Comparison of ENCODE assay signal across 22 cellular contexts in genomic region chr4:151987606-151988005, GRCh38.
DNase-seq lines count a peak whose midpoint lies in the region; ATAC-seq, FAIRE-seq and TF ChIP-seq lines count a peak whose summit lies in the region.
"Had no signal": no experiment of that assay in that cellular context is flagged by ENCODE, and none has a peak within 500 bp of the region (broad histone marks: within the 10 kb centered on the region; RNA-seq: fewer than 3 reads in every experiment).

No MANE protein-coding gene starts in this region.

- H3K9ac ChIP-seq in HepG2 (ENCODE audit: insufficient read depth, low read depth, low read length) (no peak overlapping the region), IMR-90 (ENCODE audit: low read depth, low read length) (no peak overlapping the region), mesenchymal stem cell (ENCODE audit: low read length) (no peak overlapping the region)
- H3K9ac ChIP-seq: BLaER1 treated with 17β-estradiol and CSF1 and Interleukin-3, amounts not matched to agents 10 nM and 100 nM; GM23248 had no signal

- H3K4me3 ChIP-seq in HepG2 (replicated peaks in 1 of 3; ENCODE audit: insufficient read depth in 1 of 3, low read depth in 2 of 3, low read length in 3 of 3) (no peak overlapping the region), right lobe of liver (no peak overlapping the region), IMR-90 (ENCODE audit: insufficient read depth, low read depth, low read length) (no peak overlapping the region), dorsolateral prefrontal cortex (no peak overlapping the region), mesenchymal stem cell (ENCODE audit: insufficient read depth in 1 of 2, low read depth in 1 of 2, low read length in 2 of 2) (no peak overlapping the region)
- H3K4me3 ChIP-seq: BLaER1 treated with 17β-estradiol and CSF1 and Interleukin-3, amounts not matched to agents 10 nM and 100 nM; GM12878; GM23248 had no signal

- TF ChIP-seq CTCF in HepG2 (CRISPR knock-in tag; IDR thresholded peaks at IDR 0.05) (no peak), right lobe of liver (IDR thresholded peaks at IDR 0.05) (no peak), IMR-90 (conservative IDR thresholded peaks at IDR 0.05; ENCODE audit: low read depth, low read length) (no peak), dorsolateral prefrontal cortex (IDR thresholded peaks at IDR 0.05 in 54 of 56, conservative IDR thresholded peaks at IDR 0.05 in 2 of 56; ENCODE audit: low read depth in 1 of 56, partially characterized antibody in 56 of 56) (no peak)

- no peaks in the 10 kb centered on the region for H3K9me1 ChIP-seq in IMR-90 (ENCODE audit: insufficient read depth, low read length)

- WGBS in HepG2 (ENCODE audit: low lambda C conversion rate): 30% methylated on average over 4 of the region's 4 CpGs
- 58% methylated on average over 4 of the region's 4 CpGs for WGBS in right lobe of liver (ENCODE audit: insufficient coverage, low coverage, low lambda C conversion rate, missing lambda C conversion rate)
- 29% methylated on average over 1 of the region's 4 CpGs; no CpG with 5 or more reads in 1 of the 2 experiments for WGBS in IMR-90 (ENCODE audit: extremely low coverage in 2 of 2, insufficient read length in 1 of 2), 2 experiments
- WGBS in mesenchymal stem cell: 93% methylated on average over 4 of the region's 4 CpGs

- FAIRE-seq in HepG2 (lab: Jason Lieb, UNC): no peak
- FAIRE-seq: GM12878, H54 had no signal

- H3K4me1 ChIP-seq in HepG2 (ENCODE audit: insufficient read depth, low read length): no peaks in the 10 kb centered on the region
- H3K4me1 ChIP-seq in right lobe of liver: no peaks in the 10 kb centered on the region
- H3K4me1 ChIP-seq in IMR-90 (ENCODE audit: control insufficient read depth, insufficient read depth, low read length): peaks cover 3% of the 10 kb centered on the region; the same call in 1 of the 2 replicates
- H3K4me1 ChIP-seq in mesenchymal stem cell (ENCODE audit: control insufficient read depth, insufficient read depth, low read depth, low read length): peaks cover 6% of the 10 kb centered on the region

- POLR2A ChIA-PET in HepG2 (lab: Yijun Ruan, JAX): no interaction called here
- POLR2A ChIA-PET in IMR-90 (lab: Charles Lee; ENCODE audit: unreplicated experiment): no interaction called here

- H4K8ac ChIP-seq in IMR-90 (ENCODE audit: low read depth in 2 of 2, low read length in 2 of 2) (no peak overlapping the region), mesenchymal stem cell (ENCODE audit: low read length) (no peak overlapping the region)

- no peaks in the 10 kb centered on the region for H3K9me3 Mint-ChIP-seq in stimulated activated naive CD8-positive, alpha-beta T cell treated with anti-CD3 and anti-CD28 coated beads, Interleukin-15, amount 100 ng/mL, for 72 hours
- H3K9me3 Mint-ChIP-seq: CD8-positive, alpha-beta T cell had no signal

- no peak overlapping the region for H2BK12ac ChIP-seq in mesenchymal stem cell (ENCODE audit: low read length in 2 of 2)

- H3K27ac Mint-ChIP-seq in stimulated activated naive CD8-positive, alpha-beta T cell treated with anti-CD3 and anti-CD28 coated beads, Interleukin-15, amount 100 ng/mL, for 72 hours: no peak overlapping the region
- H3K27ac Mint-ChIP-seq: B cell; CD8-positive, alpha-beta T cell; IgD-negative memory B cell had no signal

- no peaks in the 10 kb centered on the region for H3K27me3 ChIP-seq in HepG2 (ENCODE audit: control insufficient read depth in 1 of 2, insufficient read depth in 2 of 2, low read length in 2 of 2)
- H3K27me3 ChIP-seq in right lobe of liver: no peaks in the 10 kb centered on the region
- peaks cover 2% of the 10 kb centered on the region; the same call in 1 of the 2 replicates for H3K27me3 ChIP-seq in IMR-90 (ENCODE audit: control insufficient read depth, insufficient read depth, low read length)
- H3K27me3 ChIP-seq in dorsolateral prefrontal cortex: no peaks in the 10 kb centered on the region
- H3K27me3 ChIP-seq in mesenchymal stem cell (ENCODE audit: control insufficient read depth in 1 of 2, insufficient read depth in 1 of 2, low read length in 2 of 2): no peaks in the 10 kb centered on the region
- H3K27me3 ChIP-seq: BLaER1 treated with 17β-estradiol and CSF1 and Interleukin-3, amounts not matched to agents 10 nM and 100 nM had no signal

- H3K23ac ChIP-seq in IMR-90 (ENCODE audit: low read depth, low read length) (no peak overlapping the region), mesenchymal stem cell (ENCODE audit: low read length in 2 of 2) (no peak overlapping the region)

- in situ Hi-C loops in HepG2 (cut with HindIII; ENCODE audit: extremely low pct_ligation_motif_present, low pct_unique_long_range_greater_than_20kb): no loop called here
- in situ Hi-C loops in IMR-90 (cut with MboI; ENCODE audit: low sequenced_read_pairs): no loop called here

- H2AFZ ChIP-seq in HepG2 (ENCODE audit: low read length) (no peak overlapping the region), IMR-90 (replicated peaks; ENCODE audit: low read length, poor library complexity) (no peak overlapping the region), mesenchymal stem cell (ENCODE audit: low read depth, low read length) (no peak overlapping the region)
- H2AFZ ChIP-seq: GM23248 had no signal

- H4K5ac ChIP-seq in IMR-90 (ENCODE audit: low read depth, low read length): no peak overlapping the region

- no peak overlapping the region for H3K4me2 ChIP-seq in HepG2 (ENCODE audit: low read depth, low read length)
- H3K4me2 ChIP-seq in IMR-90 (ENCODE audit: low read depth, low read length): no peak overlapping the region
- H3K4me2 ChIP-seq in mesenchymal stem cell (ENCODE audit: low read length, poor library complexity, severe bottlenecking): no peak overlapping the region
- H3K4me2 ChIP-seq: BLaER1 treated with 17β-estradiol and CSF1 and Interleukin-3, amounts not matched to agents 10 nM and 100 nM had no signal

- dilution Hi-C loops in IMR-90 (cut with HindIII; ENCODE audit: low sequenced_read_pairs, unreplicated experiment): no loop called here

- no peak for TF ChIP-seq POLR2A in HepG2 (IDR thresholded peaks at IDR 0.05; ENCODE audit: insufficient read depth in 1 of 2, low read depth in 2 of 2, low read length in 2 of 2)
- no peak for TF ChIP-seq POLR2A in right lobe of liver (IDR thresholded peaks at IDR 0.05)
- TF ChIP-seq POLR2A in IMR-90 (IDR thresholded peaks at IDR 0.05; ENCODE audit: low read depth, low read length): no peak

- no peak overlapping the region for H2AK5ac ChIP-seq in IMR-90 (ENCODE audit: low read depth, low read length)
- H2AK5ac ChIP-seq in mesenchymal stem cell (ENCODE audit: low read length, severe bottlenecking): no peak overlapping the region

- H3K4me3 Mint-ChIP-seq in stimulated activated naive CD8-positive, alpha-beta T cell treated with anti-CD3 and anti-CD28 coated beads, Interleukin-15, amount 100 ng/mL, for 72 hours: no peak overlapping the region
- H3K4me3 Mint-ChIP-seq: B cell; CD8-positive, alpha-beta T cell; IgD-negative memory B cell had no signal

- H3K56ac ChIP-seq in IMR-90 (ENCODE audit: extremely low read depth, insufficient read depth, low read length): no peak overlapping the region

- H3K79me2 ChIP-seq in HepG2 (ENCODE audit: insufficient read depth, low read length): no peaks in the 10 kb centered on the region

- BruUV-seq in HepG2 (replicated peaks; lab: Mats Ljungman, UMichigan): no TSS peak
- BruUV-seq in IMR-90 (replicated peaks; lab: Mats Ljungman, UMichigan): no TSS peak

- ATAC-seq in HepG2: no peak
- no peak for ATAC-seq in right lobe of liver
- ATAC-seq in IMR-90 (ENCODE audit: low read depth): no peak
- no peak for ATAC-seq in HG02759 (IDR thresholded peaks at IDR 0.05; ENCODE audit: unreplicated experiment)
- no peak for ATAC-seq in stimulated activated naive CD8-positive, alpha-beta T cell treated with anti-CD3 and anti-CD28 coated beads, Interleukin-15, amount 100 ng/mL, for 72 hours
- ATAC-seq in HG02678 (IDR thresholded peaks at IDR 0.05; ENCODE audit: unreplicated experiment): no peak
- ATAC-seq: CD8-positive, alpha-beta T cell; GM12878 had no signal

- no peak for DNase-seq in HepG2 (ENCODE audit: low spot score)
- DNase-seq in right lobe of liver: no peak
- DNase-seq in IMR-90: no peak
- DNase-seq in dorsolateral prefrontal cortex: no peak
- DNase-seq in stimulated activated naive CD8-positive, alpha-beta T cell treated with anti-CD3 and anti-CD28 coated beads, Interleukin-15, amount 100 ng/mL, for 72 hours: no peak
- no peak for DNase-seq in mesenchymal stem cell
- DNase-seq: CD8-positive, alpha-beta T cell; DMS 273 treated with DMSO at 0.1 percent for 48 hours; DMS53; DND-41; EL; GM23248; HCEC 1CT; KG1 had no signal

- H3K79me1 ChIP-seq in IMR-90 (ENCODE audit: low read depth in 1 of 2, low read length in 2 of 2) (no peaks in the 10 kb centered on the region), mesenchymal stem cell (replicated peaks; ENCODE audit: low read length, poor library complexity, severe bottlenecking) (no peaks in the 10 kb centered on the region)

- H4K91ac ChIP-seq in IMR-90 (ENCODE audit: insufficient read depth, low read depth, low read length) (no peak overlapping the region), mesenchymal stem cell (ENCODE audit: low read length) (no peak overlapping the region)

- H2AK9ac ChIP-seq in IMR-90 (replicated peaks; ENCODE audit: low read depth, low read length, poor library complexity): no peak overlapping the region

- CTCF ChIA-PET in HepG2 (lab: Yijun Ruan, JAX; ENCODE audit: low intra/inter-chr PET ratio, low total read pairs): no interaction called here
- CTCF ChIA-PET in IMR-90 (lab: Yijun Ruan, JAX): no interaction called here

- H3K9me3 ChIP-seq in HepG2 (ENCODE audit: low read length): no peaks in the 10 kb centered on the region
- H3K9me3 ChIP-seq in right lobe of liver: no peaks in the 10 kb centered on the region
- H3K9me3 ChIP-seq in IMR-90 (ENCODE audit: control insufficient read depth, insufficient read depth, low read length): no peaks in the 10 kb centered on the region
- H3K9me3 ChIP-seq in mesenchymal stem cell (ENCODE audit: control insufficient read depth, low read length): no peaks in the 10 kb centered on the region

- H2BK120ac ChIP-seq in IMR-90 (ENCODE audit: low read depth, low read length) (no peak overlapping the region), mesenchymal stem cell (ENCODE audit: low read depth, low read length) (no peak overlapping the region)

- H3K27me3 Mint-ChIP-seq in stimulated activated naive CD8-positive, alpha-beta T cell treated with anti-CD3 and anti-CD28 coated beads, Interleukin-15, amount 100 ng/mL, for 72 hours: no peaks in the 10 kb centered on the region
- H3K27me3 Mint-ChIP-seq: B cell had no signal

- H4K20me1 ChIP-seq in HepG2 (ENCODE audit: insufficient read depth, low read length) (no peaks in the 10 kb centered on the region), IMR-90 (ENCODE audit: insufficient read depth, low read length) (no peaks in the 10 kb centered on the region)
- H4K20me1 ChIP-seq: BLaER1 treated with 17β-estradiol and CSF1 and Interleukin-3, amounts not matched to agents 10 nM and 100 nM had no signal

- H3K18ac ChIP-seq in IMR-90 (ENCODE audit: low read depth, low read length) (no peak overlapping the region), mesenchymal stem cell (ENCODE audit: low read depth in 1 of 2, low read length in 2 of 2) (no peak overlapping the region)

- TF ChIP-seq EP300 in HepG2 (IDR thresholded peaks at IDR 0.05; ENCODE audit: low read depth in 2 of 2, low read length in 2 of 2) (no peak), HepG2 (CRISPR knock-in tag; IDR thresholded peaks at IDR 0.05; ENCODE audit: borderline replicate concordance) (no peak)

- no peak for TF ChIP-seq RAD21 in HepG2 (CRISPR knock-in tag; IDR thresholded peaks at IDR 0.05)
- TF ChIP-seq RAD21 in IMR-90 (IDR thresholded peaks at IDR 0.05; ENCODE audit: low read length): no peak

- H3K36me3 ChIP-seq in HepG2 (replicated peaks in 1 of 2; ENCODE audit: control insufficient read depth in 1 of 2, insufficient read depth in 2 of 2, low read length in 2 of 2) (no peaks in the 10 kb centered on the region), right lobe of liver (no peaks in the 10 kb centered on the region), IMR-90 (ENCODE audit: control insufficient read depth, insufficient read depth, low read length) (no peaks in the 10 kb centered on the region), mesenchymal stem cell (ENCODE audit: control insufficient read depth in 1 of 2, insufficient read depth in 2 of 2, low read depth in 1 of 2, low read length in 2 of 2) (no peaks in the 10 kb centered on the region)
- H3K36me3 ChIP-seq: BLaER1 treated with 17β-estradiol and CSF1 and Interleukin-3, amounts not matched to agents 10 nM and 100 nM had no signal

- H2BK5ac ChIP-seq in IMR-90 (ENCODE audit: low read depth, low read length, poor library complexity, severe bottlenecking) (no peak overlapping the region), mesenchymal stem cell (ENCODE audit: low read depth, low read length, poor library complexity, severe bottlenecking) (no peak overlapping the region)

- H3K4ac ChIP-seq in IMR-90 (ENCODE audit: low read depth, low read length): no peak overlapping the region
- H3K4ac ChIP-seq in mesenchymal stem cell (ENCODE audit: low read depth in 1 of 2, low read length in 2 of 2): no peak overlapping the region

- H2BK15ac ChIP-seq in IMR-90 (ENCODE audit: low read depth, low read length) (no peak overlapping the region), mesenchymal stem cell (ENCODE audit: low read depth, poor library complexity, severe bottlenecking) (no peak overlapping the region)

- H3K4me1 Mint-ChIP-seq in stimulated activated naive CD8-positive, alpha-beta T cell treated with anti-CD3 and anti-CD28 coated beads, Interleukin-15, amount 100 ng/mL, for 72 hours: peaks cover 24% of the 10 kb centered on the region
- H3K4me1 Mint-ChIP-seq: B cell had no signal

- H3K27ac ChIP-seq in HepG2 (ENCODE audit: extremely low read length, insufficient read depth, low read length) (no peak overlapping the region), right lobe of liver (no peak overlapping the region), IMR-90 (ENCODE audit: insufficient read depth, low read length) (no peak overlapping the region), dorsolateral prefrontal cortex (peak overlapping the region in 36 of 59 donors; percentile 3 to 88 (median 54)), mesenchymal stem cell (ENCODE audit: low read length, poor library complexity, severe bottlenecking) (no peak overlapping the region)
- H3K27ac ChIP-seq: 22Rv1; BLaER1 treated with 17β-estradiol and CSF1 and Interleukin-3, amounts not matched to agents 10 nM and 100 nM; GM23248 had no signal

- H2BK20ac ChIP-seq in IMR-90 (ENCODE audit: low read depth, low read length): no peak overlapping the region

- H3K14ac ChIP-seq in IMR-90 (replicated peaks; ENCODE audit: low read depth, low read length): no peak overlapping the region
- no peak overlapping the region for H3K14ac ChIP-seq in mesenchymal stem cell (ENCODE audit: low read length in 2 of 2)

- intact Hi-C loops in HepG2 (cut with micrococcal nuclease; ENCODE audit: unreplicated experiment) (no loop called here), right lobe of liver (cut with DNase I) (no loop called here), IMR-90 (cut with micrococcal nuclease) (no loop called here), dorsolateral prefrontal cortex (cut with DNase I) (no loop called here)

Comparison
In these comparisons a context has a peak if more than half of its experiments do, and no peak if none do; other contexts are left out.
1. H3K27ac ChIP-seq: peak in dorsolateral prefrontal cortex (36 of 59); none in HepG2 (single experiment), right lobe of liver (0 of 3), IMR-90 (single experiment) and mesenchymal stem cell (single experiment).